Comparison of ENCODE assay signal across 8 cellular contexts in genomic region chr1:167059045-167059728, GRCh38. TPM values are rescaled to one million over a fixed set of nuclear protein-coding genes. Genes with fewer than 3 reads are reported as not detected.
DNase-seq lines count a peak whose midpoint lies in the region; ATAC-seq, FAIRE-seq and TF ChIP-seq lines count a peak whose summit lies in the region.

No MANE protein-coding gene starts in this region.

- POLR2A ChIA-PET in AG04449 (lab: Yijun Ruan, JAX) = no interaction called here

- FAIRE-seq in astrocyte (lab: Jason Lieb, UNC) = no peak

- no peaks in the 10 kb centered on the region for H3K27me3 ChIP-seq in astrocyte (ENCODE audit: insufficient read depth, low read length)
- no peaks in the 10 kb centered on the region for H3K27me3 ChIP-seq in iPS-15b (ENCODE audit: control insufficient read depth, insufficient read depth, low read length)

- H3K36me3 ChIP-seq in astrocyte (ENCODE audit: insufficient read depth, low read length) = no peaks in the 10 kb centered on the region
- no peaks in the 10 kb centered on the region for H3K36me3 ChIP-seq in iPS-15b (ENCODE audit: control insufficient read depth, insufficient read depth, low read length)

- no peak overlapping the region for H3K9ac ChIP-seq in astrocyte (ENCODE audit: low read length)
- no peak overlapping the region for H3K9ac ChIP-seq in iPS-15b (ENCODE audit: low read depth, low read length)

- H2AFZ ChIP-seq in astrocyte (ENCODE audit: low read depth, low read length) = peak overlapping the region; percentile 66

- H3K27me3 Mint-ChIP-seq in astrocyte (ENCODE audit: low read depth, unreplicated experiment) = peaks cover 10% of the 10 kb centered on the region

- CTCF ChIA-PET in AG04449 (lab: Yijun Ruan, JAX) = interaction anchor here (0.6 to 13.3 kb wide), 51 partner anchors 8 to 1136 kb away, joined by 3 to 380 read pairs (median 4); partner anchors contain the start of genes POGK and TADA1

- H3K4me1 ChIP-seq in astrocyte (ENCODE audit: insufficient read depth, low read length) = peaks cover 5% of the 10 kb centered on the region
- H3K4me1 ChIP-seq in iPS-15b (ENCODE audit: control insufficient read depth, insufficient read depth, low read length) = peaks cover 11% of the 10 kb centered on the region

- no peak overlapping the region for H3K27ac Mint-ChIP-seq in astrocyte (ENCODE audit: unreplicated experiment)

- no peak overlapping the region for H3K27ac ChIP-seq in astrocyte (ENCODE audit: low read depth, low read length)

- H3K9me3 Mint-ChIP-seq in astrocyte (ENCODE audit: unreplicated experiment) = no peaks in the 10 kb centered on the region

- H4K20me1 ChIP-seq in astrocyte (ENCODE audit: insufficient read depth, low read length) = no peaks in the 10 kb centered on the region

- ATAC-seq in GM18868 (IDR thresholded peaks at IDR 0.05; ENCODE audit: unreplicated experiment) (peak; percentile 50), HG03571 (IDR thresholded peaks at IDR 0.05; ENCODE audit: unreplicated experiment) (no peak)

- no peak overlapping the region for H3K4me3 Mint-ChIP-seq in astrocyte (ENCODE audit: unreplicated experiment)

- H3K9me3 ChIP-seq in astrocyte (ENCODE audit: insufficient read depth, low read depth, low read length) (no peaks in the 10 kb centered on the region), iPS-15b (ENCODE audit: control insufficient read depth, insufficient read depth, low read length) (no peaks in the 10 kb centered on the region)

- TF ChIP-seq CTCF in AG04449 (IDR thresholded peaks at IDR 0.05; ENCODE audit: insufficient read depth, low read length, missing control alignments) (peak; percentile 89), astrocyte (IDR thresholded peaks at IDR 0.05; ENCODE audit: insufficient read depth, low read depth, low read length) (peak; percentile 99)

- DNase-seq in AG04449 (ENCODE audit: low read depth, low spot score) = no peak
- peak; percentile 72 for DNase-seq in NCI-H1105 (lab: John Stamatoyannopoulos, UW)
- peak; percentile 72 for DNase-seq in T-helper 9 cell
- peak; percentile 24 for DNase-seq in astrocyte (ENCODE audit: low read depth)
- DNase-seq in smooth muscle cell of the brain vasculature (ENCODE audit: low read depth, low spot score) = peak; percentile 37

- H3K4me1 Mint-ChIP-seq in astrocyte (ENCODE audit: low read depth, unreplicated experiment) = peaks cover 9% of the 10 kb centered on the region

- H3K79me2 ChIP-seq in astrocyte (ENCODE audit: insufficient read depth, low read length) = no peaks in the 10 kb centered on the region

- H3K36me3 Mint-ChIP-seq in astrocyte (ENCODE audit: low read depth, unreplicated experiment) = no peaks in the 10 kb centered on the region

- H3K4me3 ChIP-seq in AG04449 (ENCODE audit: low read depth, low read length) = no peak overlapping the region
- H3K4me3 ChIP-seq in astrocyte (ENCODE audit: insufficient read depth, low read depth, low read length) = no peak overlapping the region
- peak overlapping the region; percentile 45 for H3K4me3 ChIP-seq in iPS-15b (ENCODE audit: low read depth, low read length)

- peak overlapping the region; percentile 70 for H3K4me2 ChIP-seq in astrocyte (ENCODE audit: low read length)

RNA-seq across cellular contexts. Expression of gene GPA33, which starts 31.0 kb away (rescaled TPM):
- 0.99 and 1.2 TPM in 2 replicates for total RNA-seq in astrocyte

RNA-seq across cellular contexts. Expression of gene STYXL2, which starts 34.7 kb away (rescaled TPM):
- 0.82 and 0.99 TPM in 2 replicates for total RNA-seq in astrocyte
